Comparison of ENCODE assay signal across 12 cellular contexts in the genomic region with DNA sequence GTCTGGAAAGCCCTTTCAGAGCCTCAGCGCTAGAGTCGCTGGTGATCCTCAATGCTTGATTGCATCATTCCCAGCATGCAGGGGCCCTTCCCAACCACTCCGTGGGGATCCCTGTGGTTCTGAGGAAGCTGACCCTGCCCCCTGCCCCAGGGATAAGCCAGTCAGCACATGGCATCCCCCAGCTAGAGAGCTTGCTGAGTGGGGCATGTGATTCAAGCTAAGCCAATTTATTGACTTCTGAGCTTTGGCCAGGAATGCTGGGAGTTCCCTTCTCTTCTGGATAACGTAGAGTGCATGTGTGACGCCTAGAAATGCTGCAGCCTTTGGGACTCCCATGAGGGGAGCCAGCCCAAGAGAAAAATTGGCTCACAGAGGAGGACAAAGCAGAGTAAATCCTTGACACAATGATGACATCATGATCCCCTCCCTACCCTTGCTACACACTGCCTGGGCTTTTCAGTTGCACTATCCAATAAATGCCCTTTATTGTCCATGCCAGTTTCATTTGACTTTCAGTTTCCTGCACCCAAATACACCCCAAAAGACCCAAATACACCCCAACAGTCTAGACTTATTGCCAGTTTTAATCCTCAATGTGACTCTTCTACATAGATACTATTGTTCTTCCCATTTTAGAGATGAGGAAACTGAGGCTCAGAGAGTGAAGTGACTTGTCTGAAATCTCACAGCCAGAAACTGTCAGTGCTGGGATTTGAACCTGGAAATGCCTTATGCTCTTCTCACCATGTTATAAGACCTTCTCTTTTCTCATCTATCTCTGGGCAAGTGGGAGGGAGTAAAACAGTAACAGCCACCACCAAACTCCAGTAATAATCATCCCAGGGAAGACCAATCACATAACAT. TPM values are rescaled to one million over a fixed set of nuclear protein-coding genes. Genes with fewer than 3 reads are reported as not detected.
DNase-seq lines count a peak whose midpoint lies in the region; ATAC-seq and TF ChIP-seq lines count a peak whose summit lies in the region.
"Had no signal": no experiment of that assay in that cellular context is flagged by ENCODE, and none has a peak within 500 bp of the region (broad histone marks: within the 10 kb centered on the region; RNA-seq: fewer than 3 reads in every experiment).

No MANE protein-coding gene starts in this region.

- H3K9me3 ChIP-seq in heart right ventricle (no peaks in the 10 kb centered on the region), psoas muscle (no peaks in the 10 kb centered on the region)
- H3K9me3 ChIP-seq: upper lobe of left lung had no signal

- H3K4me3 ChIP-seq in AG10803 (ENCODE audit: low read length) (no peak overlapping the region), astrocyte of the spinal cord (ENCODE audit: low read depth, low read length) (no peak overlapping the region), heart right ventricle (no peak overlapping the region), psoas muscle (no peak overlapping the region)
- H3K4me3 ChIP-seq: upper lobe of left lung had no signal

- in situ Hi-C loops in astrocyte of the spinal cord (cut with HindIII; ENCODE audit: low sequenced_read_pairs): no loop called here

- TF ChIP-seq CTCF in AG10803 (conservative IDR thresholded peaks at IDR 0.05; ENCODE audit: low read length) (no peak), astrocyte of the spinal cord (IDR thresholded peaks at IDR 0.05; ENCODE audit: low read depth, low read length) (no peak), heart right ventricle (IDR thresholded peaks at IDR 0.05) (no peak), psoas muscle (IDR thresholded peaks at IDR 0.05) (no peak)

- peak in 7 of 8 donors; percentile 5 to 59 (median 19) for ATAC-seq in heart right ventricle
- peak in 3 of 4 donors; percentile 32 to 55 (median 34) for ATAC-seq in psoas muscle
- no peak for ATAC-seq in activated CD4-positive, CD25-positive, alpha-beta regulatory T cell treated with anti-CD3 and anti-CD28 coated beads, Interleukin-2, amount 50 U/mL, for 24 hours

- 33 to 37% methylated on average over 5 of the region's 5 CpGs for WGBS in heart right ventricle, 2 donors
- WGBS in psoas muscle, 3 donors: 52 to 79% (median 63%) methylated on average over 5 of the region's 5 CpGs

- DNase-seq in AG10803 (ENCODE audit: low read depth) (peak; percentile 5), astrocyte of the spinal cord (ENCODE audit: low read depth, low spot score) (peak; percentile 23), heart right ventricle (peak in 1 of 2 donors; percentile 51), psoas muscle (peak; percentile 62 to 81), HuH-7.5 (ENCODE audit: low spot score) (no peak)
- no peak for DNase-seq in activated CD8-positive, alpha-beta memory T cell treated with anti-CD3 and anti-CD28 coated beads, Interleukin-2, amount 50 U/mL, for 48 hours
- no peak for DNase-seq in activated naive CD4-positive, alpha-beta T cell (lab: John Stamatoyannopoulos, UW)
- DNase-seq: MV-4-11, NCI-H526 treated with DMSO at 0.1 percent for 48 hours, SIG-M5, upper lobe of left lung had no signal

- H3K27me3 ChIP-seq in heart right ventricle: peaks cover 0 to 9% (median 6%) of the 10 kb centered on the region in 7 donors
- no peaks in the 10 kb centered on the region for H3K27me3 ChIP-seq in psoas muscle (ENCODE audit: insufficient read depth in 3 of 3, low read length in 2 of 3)
- H3K27me3 ChIP-seq: upper lobe of left lung had no signal

- H3K27ac ChIP-seq in heart right ventricle (peak overlapping the region in 8 of 10 donors; percentile 11 to 83 (median 66)), psoas muscle (no peak overlapping the region)

- intact Hi-C loops in heart right ventricle (cut with DNase I) (loop anchor here in 4 of 10 donors (5.0 to 10.0 kb wide), 4 partner anchors 34 to 63 kb away; a partner anchor contains a TSS), psoas muscle (cut with DNase I) (no loop called here)

- H3K4me1 ChIP-seq in heart right ventricle: peaks cover 15 to 65% (median 37%) of the 10 kb centered on the region in 9 donors
- H3K4me1 ChIP-seq in psoas muscle: peaks cover 8% of the 10 kb centered on the region

- no peaks in the 10 kb centered on the region for H3K36me3 ChIP-seq in heart right ventricle
- no peaks in the 10 kb centered on the region for H3K36me3 ChIP-seq in psoas muscle (ENCODE audit: insufficient read depth in 1 of 2, low read depth in 1 of 2)
- H3K36me3 ChIP-seq: upper lobe of left lung had no signal

RNA-seq across cellular contexts. Expression of a gene that starts 34.3 kb away (rescaled TPM):
- 1 to 10 TPM in 8 of 10 donors, under 1 TPM in 2; 0.64 to 4.2 (median 1.2) TPM for total RNA-seq in heart right ventricle
- under 1 TPM; 0.80 to 0.99 TPM for polyA plus RNA-seq in heart right ventricle
- 10 to 100 TPM in 2 of 4 donors, 1 to 10 TPM in 2; 5.3 to 44.0 (median 15.6) TPM for total RNA-seq in psoas muscle
- polyA plus RNA-seq in psoas muscle: 1 to 10 TPM; 1.8 to 3.2 (median 2.5) TPM

Comparison
In these comparisons a context has a peak if more than half of its experiments do, and no peak if none do; other contexts are left out.
1. DNase-seq: peak in AG10803 (single experiment), astrocyte of the spinal cord (single experiment) and psoas muscle (2 of 2); none in activated CD8-positive, alpha-beta memory T cell treated with anti-CD3 and anti-CD28 coated beads, Interleukin-2, amount 50 U/mL, for 48 hours (single experiment), activated naive CD4-positive, alpha-beta T cell (0 of 4) and HuH-7.5 (single experiment).
2. ATAC-seq: peak in heart right ventricle (7 of 8) and psoas muscle (3 of 4); none in activated CD4-positive, CD25-positive, alpha-beta regulatory T cell treated with anti-CD3 and anti-CD28 coated beads, Interleukin-2, amount 50 U/mL, for 24 hours (0 of 2).